ENCODE assay signal across 5 cellular contexts in genomic region chr3:44159901-44160300, GRCh38.
"Had no signal": no experiment of that assay in that cellular context is flagged by ENCODE, and none has a peak within 500 bp of the region (broad histone marks: within the 10 kb centered on the region; RNA-seq: fewer than 3 reads in every experiment).

No MANE protein-coding gene starts in this region.

- H3K27ac Mint-ChIP-seq: IgD-negative memory B cell had no signal

- ATAC-seq: HepG2, K562 had no signal

- H3K4me3 ChIP-seq: K562 had no signal

- H3K9me3 Mint-ChIP-seq: IgD-negative memory B cell had no signal

- H3K27ac ChIP-seq: HL-60 had no signal

- DNase-seq: IMR-90 had no signal

- H3K4me3 Mint-ChIP-seq: IgD-negative memory B cell had no signal
